ENCODE assay signal across 1 cellular context in genomic region chrX:56788229-56788628, GRCh38.
TF ChIP-seq lines count a peak whose summit lies in the region.

No MANE protein-coding gene starts in this region.

TF ChIP-seq in IMR-90, 13 proteins besides CTCF, POLR2A, EP300 and RAD21 (continued from another document):
- no peak for TF ChIP-seq ELK1 (IDR thresholded peaks at IDR 0.05; ENCODE audit: borderline replicate concordance, low read depth, low read length)
